14 cellular contexts compared by ENCODE assay signal in the genomic region with DNA sequence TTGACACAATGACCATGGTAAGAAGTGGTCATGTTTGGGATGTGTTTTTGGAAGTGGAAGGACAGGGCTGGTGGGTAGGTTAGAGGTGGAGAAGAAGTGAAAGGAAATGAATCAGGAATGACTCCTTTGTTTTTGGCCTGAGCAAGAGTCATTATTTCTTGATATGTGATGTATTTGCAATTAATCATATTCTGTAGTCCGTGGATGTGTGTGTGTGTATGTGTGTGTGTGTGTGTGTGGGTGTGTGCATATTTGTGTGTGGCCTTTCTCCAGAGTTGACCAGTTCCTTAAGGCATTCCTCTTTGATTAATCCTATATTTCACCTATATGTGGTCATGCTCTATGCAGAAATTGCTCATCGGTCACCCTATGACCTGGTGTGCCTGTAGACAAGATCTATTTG.
A peak's percentile ranks its signal among the peaks of the same experiment; 100 is the strongest.
DNase-seq lines count a peak whose midpoint lies in the region; ATAC-seq and TF ChIP-seq lines count a peak whose summit lies in the region.
"Had no signal": no experiment of that assay in that cellular context is flagged by ENCODE, and none has a peak within 500 bp of the region (broad histone marks: within the 10 kb centered on the region; RNA-seq: fewer than 3 reads in every experiment).

No MANE protein-coding gene starts in this region.

- H3K9me3 ChIP-seq in PC-9 (ENCODE audit: insufficient read depth, low read depth), result no peaks in the 10 kb centered on the region
- H3K9me3 ChIP-seq: spleen, vagina had no signal

- peaks cover 38% of the 10 kb centered on the region for H3K79me2 ChIP-seq in PC-9 (ENCODE audit: low read depth)

- intact Hi-C loops in Calu3 (cut with micrococcal nuclease; ENCODE audit: unreplicated experiment) (no loop called here), PC-9 (cut with micrococcal nuclease; ENCODE audit: unreplicated experiment) (loop anchor here (5.0 kb wide), 1 partner anchor 129 kb away; a partner anchor contains a TSS)

- H3K9me3 Mint-ChIP-seq in Calu3 (ENCODE audit: low read depth, unreplicated experiment), result no peaks in the 10 kb centered on the region
- peaks cover 1 to 4% of the 10 kb centered on the region in 2 donors for H3K9me3 Mint-ChIP-seq in stimulated activated naive B cell treated with anti-CD40 and anti-IgM and Interleukin-4, amounts not matched to agents 10 μg/mL and 1 μg/mL and 100 μg/mL, for 72 hours
- H3K9me3 Mint-ChIP-seq: dendritic cell treated with granulocyte-macrophage colony-stimulating factor and Interleukin-4, amounts not matched to agents 40 ng/mL and 50 ng/mL, for 4 days had no signal

- peak overlapping the region; percentile 53 for H3K4me2 ChIP-seq in PC-9

- BruUV-seq in Calu3 (replicated peaks; lab: Mats Ljungman, UMichigan), result no TSS peak
- no TSS peak for BruUV-seq in PC-9 (replicated peaks; lab: Mats Ljungman, UMichigan)

- H3K36me3 Mint-ChIP-seq in Calu3 (ENCODE audit: insufficient read depth, unreplicated experiment), result no peaks in the 10 kb centered on the region
- H3K36me3 Mint-ChIP-seq in stimulated activated naive B cell treated with anti-CD40 and anti-IgM and Interleukin-4, amounts not matched to agents 10 μg/mL and 1 μg/mL and 100 μg/mL, for 72 hours, result peaks cover 5 to 7% of the 10 kb centered on the region in 2 donors

- H3K4me3 Mint-ChIP-seq in Calu3 (ENCODE audit: low read depth, unreplicated experiment), result peak overlapping the region; percentile 2
- H3K4me3 Mint-ChIP-seq in stimulated activated naive B cell treated with anti-CD40 and anti-IgM and Interleukin-4, amounts not matched to agents 10 μg/mL and 1 μg/mL and 100 μg/mL, for 72 hours, result no peak overlapping the region
- H3K4me3 Mint-ChIP-seq: dendritic cell treated with granulocyte-macrophage colony-stimulating factor and Interleukin-4, amounts not matched to agents 40 ng/mL and 50 ng/mL, for 4 days had no signal

- H3K9me2 ChIP-seq in PC-9 (ENCODE audit: insufficient read depth), result no peaks in the 10 kb centered on the region

- no peaks in the 10 kb centered on the region for H3K27me3 Mint-ChIP-seq in Calu3 (ENCODE audit: unreplicated experiment)
- H3K27me3 Mint-ChIP-seq in stimulated activated naive B cell treated with anti-CD40 and anti-IgM and Interleukin-4, amounts not matched to agents 10 μg/mL and 1 μg/mL and 100 μg/mL, for 72 hours, result no peaks in the 10 kb centered on the region
- H3K27me3 Mint-ChIP-seq: dendritic cell treated with granulocyte-macrophage colony-stimulating factor and Interleukin-4, amounts not matched to agents 40 ng/mL and 50 ng/mL, for 4 days had no signal

- no peaks in the 10 kb centered on the region for H3K27me3 ChIP-seq in PC-9 (ENCODE audit: insufficient read depth, low read depth)
- H3K27me3 ChIP-seq: spleen, vagina had no signal

- peaks cover 33% of the 10 kb centered on the region for H3F3A ChIP-seq in PC-9 (ENCODE audit: insufficient read depth, low read depth)

- no peak overlapping the region for H3K4me3 ChIP-seq in PC-9
- H3K4me3 ChIP-seq: SK-N-MC, spleen, vagina had no signal

- CTCF ChIA-PET in Calu3 (lab: Charles Lee) (no interaction called here), PC-9 (lab: Charles Lee) (no interaction called here)

- peaks cover 36% of the 10 kb centered on the region for H3K4me1 Mint-ChIP-seq in Calu3 (ENCODE audit: low read depth, unreplicated experiment)
- H3K4me1 Mint-ChIP-seq in stimulated activated naive B cell treated with anti-CD40 and anti-IgM and Interleukin-4, amounts not matched to agents 10 μg/mL and 1 μg/mL and 100 μg/mL, for 72 hours, result peaks cover 33 to 51% of the 10 kb centered on the region in 2 donors

- DNase-seq in Calu3, result peak; percentile 1
- DNase-seq in PC-9, result peak; percentile 19 to 71
- peak; percentile 12 for DNase-seq in fibroblast of gingiva (ENCODE audit: low read depth)
- peak; percentile 70 for DNase-seq in pulmonary artery endothelial cell (ENCODE audit: low read depth, low spot score)
- DNase-seq in stimulated activated naive B cell treated with anti-CD40 and anti-IgM and Interleukin-4, amounts not matched to agents 10 μg/mL and 1 μg/mL and 100 μg/mL, for 72 hours, result no peak
- no peak for DNase-seq in occipital lobe (lab: John Stamatoyannopoulos, UW)
- no peak for DNase-seq in activated CD4-positive, CD25-positive, alpha-beta regulatory T cell (lab: John Stamatoyannopoulos, UW)
- no peak for DNase-seq in activated CD4-positive, alpha-beta T cell treated with anti-CD3 and anti-CD28 coated beads, Interleukin-2, amount 50 U/mL, for 48 hours
- DNase-seq: activated naive CD4-positive, alpha-beta T cell treated with Interleukin-2 at 50 U/mL for 16 hours; NCI-H526; spleen had no signal

- H2AFZ ChIP-seq in PC-9, result no peak overlapping the region

- peak overlapping the region; percentile 14 for H3K27ac Mint-ChIP-seq in Calu3 (ENCODE audit: unreplicated experiment)
- H3K27ac Mint-ChIP-seq in stimulated activated naive B cell treated with anti-CD40 and anti-IgM and Interleukin-4, amounts not matched to agents 10 μg/mL and 1 μg/mL and 100 μg/mL, for 72 hours, result no peak overlapping the region
- H3K27ac Mint-ChIP-seq: dendritic cell treated with granulocyte-macrophage colony-stimulating factor and Interleukin-4, amounts not matched to agents 40 ng/mL and 50 ng/mL, for 4 days had no signal

- H3K4me1 ChIP-seq in PC-9 (replicated peaks; ENCODE audit: insufficient read depth), result peaks cover 45% of the 10 kb centered on the region

- no peak for TF ChIP-seq CTCF in Calu3 (IDR thresholded peaks at IDR 0.05; ENCODE audit: unreplicated experiment)
- TF ChIP-seq CTCF in PC-9 (conservative IDR thresholded peaks at IDR 0.05), result no peak

- H3K36me3 ChIP-seq in PC-9 (ENCODE audit: low read depth), result no peaks in the 10 kb centered on the region
- H3K36me3 ChIP-seq: spleen, vagina had no signal

- peak overlapping the region; percentile 86 for H3K27ac ChIP-seq in PC-9
- H3K27ac ChIP-seq: SK-N-MC, spleen, vagina had no signal

- H4K20me1 ChIP-seq in PC-9 (ENCODE audit: insufficient read depth), result no peaks in the 10 kb centered on the region

- POLR2A ChIA-PET in PC-9 (lab: Charles Lee; ENCODE audit: unreplicated experiment), result no interaction called here

- ATAC-seq in stimulated activated naive B cell treated with anti-CD40 and anti-IgM and Interleukin-4, amounts not matched to agents 10 μg/mL and 1 μg/mL and 100 μg/mL, for 72 hours (replicated peaks), result no peak

Comparison
In these comparisons a context has a peak if more than half of its experiments do, and no peak if none do; other contexts are left out.
1. DNase-seq: peak in Calu3 (single experiment), PC-9 (2 of 2), fibroblast of gingiva (single experiment) and pulmonary artery endothelial cell (single experiment); none in stimulated activated naive B cell treated with anti-CD40 and anti-IgM and Interleukin-4, amounts not matched to agents 10 μg/mL and 1 μg/mL and 100 μg/mL, for 72 hours (single experiment), occipital lobe (single experiment), activated CD4-positive, CD25-positive, alpha-beta regulatory T cell (0 of 4) and activated CD4-positive, alpha-beta T cell treated with anti-CD3 and anti-CD28 coated beads, Interleukin-2, amount 50 U/mL, for 48 hours (0 of 2).